In genomic region chr16:77594057-77594456, GRCh38 we compare ENCODE assay signal across 19 cellular contexts.
A peak's percentile ranks its signal among the peaks of the same experiment; 100 is the strongest.
DNase-seq lines count a peak whose midpoint lies in the region; ATAC-seq and TF ChIP-seq lines count a peak whose summit lies in the region.
"Had no signal": no experiment of that assay in that cellular context is flagged by ENCODE, and none has a peak within 500 bp of the region (broad histone marks: within the 10 kb centered on the region; RNA-seq: fewer than 3 reads in every experiment).

No MANE protein-coding gene starts in this region.

- no peak overlapping the region for H3K27ac ChIP-seq in liver (ENCODE audit: low read depth in 1 of 2, low read length in 2 of 2)
- no peak overlapping the region for H3K27ac ChIP-seq in right lobe of liver
- H3K27ac ChIP-seq in trophoblast cell (ENCODE audit: low read depth, low read length): peak overlapping the region; percentile 57
- H3K27ac ChIP-seq: 22Rv1, BLaER1, C4-2B, GM23248 had no signal

- no peaks in the 10 kb centered on the region for H3K9me3 Mint-ChIP-seq in endothelial cell (ENCODE audit: unreplicated experiment)
- H3K9me3 Mint-ChIP-seq in activated CD8-positive, alpha-beta T cell treated with anti-CD3 and anti-CD28 coated beads for 36 hours: no peaks in the 10 kb centered on the region
- H3K9me3 Mint-ChIP-seq: CD8-positive, alpha-beta T cell had no signal

- no peak overlapping the region for H3K23ac ChIP-seq in trophoblast cell (ENCODE audit: low read length)

- H3K4me3 ChIP-seq in liver (ENCODE audit: low read depth in 1 of 3, low read length in 3 of 3) (no peak overlapping the region), right lobe of liver (no peak overlapping the region), trophoblast cell (ENCODE audit: low read depth, low read length) (no peak overlapping the region)
- H3K4me3 ChIP-seq: BLaER1, GM23248 had no signal

- H4K8ac ChIP-seq in trophoblast cell (ENCODE audit: low read depth, low read length): no peak overlapping the region

- H3K9ac ChIP-seq in liver (ENCODE audit: low read depth in 1 of 2, low read length in 2 of 2) (no peak overlapping the region), trophoblast cell (ENCODE audit: low read length) (no peak overlapping the region)
- H3K9ac ChIP-seq: BLaER1, GM23248 had no signal

- H4K12ac ChIP-seq in trophoblast cell (ENCODE audit: low read depth, low read length): no peak overlapping the region

- H3K14ac ChIP-seq in trophoblast cell (ENCODE audit: low read length): no peak overlapping the region

- H2AFZ ChIP-seq in trophoblast cell (ENCODE audit: insufficient read depth, low read length, poor library complexity): no peak overlapping the region
- H2AFZ ChIP-seq: GM23248 had no signal

- H3K36me3 ChIP-seq in liver (ENCODE audit: control insufficient read depth in 4 of 4, insufficient read depth in 3 of 4, low read depth in 1 of 4, low read length in 3 of 4) (no peaks in the 10 kb centered on the region), right lobe of liver (no peaks in the 10 kb centered on the region), trophoblast cell (ENCODE audit: control insufficient read depth in 1 of 2, insufficient read depth in 2 of 2, low read length in 2 of 2) (no peaks in the 10 kb centered on the region)
- H3K36me3 ChIP-seq: BLaER1 had no signal

- WGBS in liver: 61% methylated on average over 5 of the region's 5 CpGs
- WGBS in right lobe of liver (ENCODE audit: insufficient coverage, low coverage, low lambda C conversion rate, missing lambda C conversion rate): 46% methylated on average over 5 of the region's 5 CpGs
- WGBS in trophoblast cell (ENCODE audit: extremely low coverage, insufficient coverage, insufficient read length): no CpG with 5 or more reads among the region's 5 CpGs

- peak overlapping the region; percentile 85 for H3K27ac Mint-ChIP-seq in endothelial cell (ENCODE audit: unreplicated experiment)
- H3K27ac Mint-ChIP-seq in activated CD8-positive, alpha-beta T cell treated with anti-CD3 and anti-CD28 coated beads for 36 hours: no peak overlapping the region
- H3K27ac Mint-ChIP-seq: B cell; CD4-positive, CD25-positive, alpha-beta regulatory T cell; CD8-positive, alpha-beta T cell had no signal

- TF ChIP-seq CTCF in liver (IDR thresholded peaks at IDR 0.05; ENCODE audit: low read depth, low read length, missing input control) (no peak), right lobe of liver (IDR thresholded peaks at IDR 0.05) (no peak), endothelial cell (IDR thresholded peaks at IDR 0.05; ENCODE audit: unreplicated experiment) (no peak)
- TF ChIP-seq CTCF in activated CD8-positive, alpha-beta T cell treated with anti-CD3 and anti-CD28 coated beads for 36 hours (IDR thresholded peaks at IDR 0.05): no peak

- H3K27me3 ChIP-seq in liver (ENCODE audit: control insufficient read depth in 4 of 4, insufficient read depth in 4 of 4, low read length in 3 of 4) (peaks cover 0 to 7% (median 0%) of the 10 kb centered on the region in 4 donors), right lobe of liver (no peaks in the 10 kb centered on the region), trophoblast cell (ENCODE audit: insufficient read depth, low read length) (no peaks in the 10 kb centered on the region)
- H3K27me3 ChIP-seq: BLaER1 had no signal

- H3K18ac ChIP-seq in trophoblast cell (ENCODE audit: low read length): no peak overlapping the region

- intact Hi-C loops in right lobe of liver (cut with DNase I): no loop called here
- intact Hi-C loops in activated CD8-positive, alpha-beta T cell treated with anti-CD3 and anti-CD28 coated beads for 36 hours (cut with micrococcal nuclease): no loop called here

- no peak for ATAC-seq in right lobe of liver
- no peak for ATAC-seq in activated CD8-positive, alpha-beta T cell treated with anti-CD3 and anti-CD28 coated beads for 36 hours
- ATAC-seq: CD8-positive, alpha-beta T cell had no signal

- POLR2A ChIA-PET in activated CD8-positive, alpha-beta T cell treated with anti-CD3 and anti-CD28 coated beads for 36 hours (lab: Charles Lee): no interaction called here

- no peak overlapping the region for H2BK12ac ChIP-seq in trophoblast cell (ENCODE audit: low read length)

- no peak for DNase-seq in right lobe of liver
- no peak for DNase-seq in endothelial cell (ENCODE audit: low spot score)
- DNase-seq in trophoblast cell: no peak
- DNase-seq in activated naive CD4-positive, alpha-beta T cell treated with Interleukin-2 at 50 U/mL for 16 hours: no peak
- no peak for DNase-seq in activated CD8-positive, alpha-beta T cell treated with anti-CD3 and anti-CD28 coated beads for 36 hours
- DNase-seq in mesenteric fat pad (ENCODE audit: low spot score): no peak
- no peak for DNase-seq in kidney glomerular epithelial cell (lab: John Stamatoyannopoulos, UW)
- DNase-seq: Caco-2; CD4-positive, CD25-positive, alpha-beta regulatory T cell; CD8-positive, alpha-beta T cell; DND-41; GM23248; H7; HCEC 1CT had no signal

- H3K27me3 Mint-ChIP-seq in endothelial cell (ENCODE audit: unreplicated experiment): no peaks in the 10 kb centered on the region
- H3K27me3 Mint-ChIP-seq in activated CD8-positive, alpha-beta T cell treated with anti-CD3 and anti-CD28 coated beads for 36 hours: peaks cover 11% of the 10 kb centered on the region

- no peak overlapping the region for H3K4ac ChIP-seq in trophoblast cell (ENCODE audit: low read depth, low read length)

- TF ChIP-seq POLR2A in right lobe of liver (IDR thresholded peaks at IDR 0.05): no peak

- no peaks in the 10 kb centered on the region for H3K9me3 ChIP-seq in liver (ENCODE audit: control insufficient read depth in 4 of 4, low read length in 3 of 4)
- H3K9me3 ChIP-seq in right lobe of liver: no peaks in the 10 kb centered on the region
- no peaks in the 10 kb centered on the region for H3K9me3 ChIP-seq in trophoblast cell (ENCODE audit: insufficient read depth, low read depth, low read length)
- H3K9me3 ChIP-seq: BLaER1, Caco-2 had no signal

- no peak overlapping the region for H2BK5ac ChIP-seq in trophoblast cell (ENCODE audit: low read depth, low read length, poor library complexity)

- H3K4me2 ChIP-seq in trophoblast cell (ENCODE audit: low read length): no peak overlapping the region
- H3K4me2 ChIP-seq: BLaER1 had no signal

- no peaks in the 10 kb centered on the region for H3K4me1 ChIP-seq in liver (ENCODE audit: control insufficient read depth in 4 of 4, insufficient read depth in 4 of 4, low read length in 3 of 4)
- H3K4me1 ChIP-seq in right lobe of liver: no peaks in the 10 kb centered on the region
- peaks cover 0 to 4% of the 10 kb centered on the region in 2 experiments for H3K4me1 ChIP-seq in trophoblast cell (ENCODE audit: control insufficient read depth in 1 of 2, insufficient read depth in 2 of 2, low read length in 2 of 2)
- H3K4me1 ChIP-seq: BLaER1, Caco-2 had no signal

- H2BK120ac ChIP-seq in trophoblast cell (ENCODE audit: insufficient read depth, low read length, poor library complexity): no peak overlapping the region

- no peak for TF ChIP-seq RAD21 in liver (IDR thresholded peaks at IDR 0.05)

- no peak overlapping the region for H4K91ac ChIP-seq in trophoblast cell (ENCODE audit: low read depth, low read length)

- H3K36me3 Mint-ChIP-seq in endothelial cell (ENCODE audit: low read depth, unreplicated experiment): no peaks in the 10 kb centered on the region
- H3K36me3 Mint-ChIP-seq in activated CD8-positive, alpha-beta T cell treated with anti-CD3 and anti-CD28 coated beads for 36 hours (ENCODE audit: low read depth): no peaks in the 10 kb centered on the region
- H3K36me3 Mint-ChIP-seq: CD4-positive, CD25-positive, alpha-beta regulatory T cell; CD8-positive, alpha-beta T cell had no signal

- H3K79me2 ChIP-seq in trophoblast cell (ENCODE audit: control insufficient read depth, insufficient read depth, low read length, poor library complexity): no peaks in the 10 kb centered on the region

- H3K4me1 Mint-ChIP-seq in endothelial cell (ENCODE audit: unreplicated experiment): peaks cover 50% of the 10 kb centered on the region
- no peaks in the 10 kb centered on the region for H3K4me1 Mint-ChIP-seq in activated CD8-positive, alpha-beta T cell treated with anti-CD3 and anti-CD28 coated beads for 36 hours (ENCODE audit: low read depth)
- H3K4me1 Mint-ChIP-seq: B cell; CD4-positive, CD25-positive, alpha-beta regulatory T cell had no signal

- H3K79me1 ChIP-seq in trophoblast cell (ENCODE audit: low read length): peaks cover 8% of the 10 kb centered on the region

- no peak overlapping the region for H3K4me3 Mint-ChIP-seq in endothelial cell (ENCODE audit: unreplicated experiment)
- no peak overlapping the region for H3K4me3 Mint-ChIP-seq in activated CD8-positive, alpha-beta T cell treated with anti-CD3 and anti-CD28 coated beads for 36 hours
- H3K4me3 Mint-ChIP-seq: B cell; CD4-positive, CD25-positive, alpha-beta regulatory T cell; CD8-positive, alpha-beta T cell had no signal

- H2AK5ac ChIP-seq in trophoblast cell (ENCODE audit: low read length): no peak overlapping the region

- CTCF ChIA-PET in activated CD8-positive, alpha-beta T cell treated with anti-CD3 and anti-CD28 coated beads for 36 hours (lab: Charles Lee): interaction anchor here (0.8 to 1.5 kb wide), 4 partner anchors 9 to 357 kb away, joined by 3 to 5 read pairs (median 3); no protein-coding TSS in a partner anchor

TF ChIP-seq in liver, 16 proteins besides CTCF, POLR2A, EP300 and RAD21:
- TF ChIP-seq FOXA1 (IDR thresholded peaks at IDR 0.05): no peak
- TF ChIP-seq NR2F2 (IDR thresholded peaks at IDR 0.05): peak; percentile 36
- no peak for TF ChIP-seq SP1 (IDR thresholded peaks at IDR 0.05)
